1 cellular context compared by ENCODE assay signal in the genomic region with DNA sequence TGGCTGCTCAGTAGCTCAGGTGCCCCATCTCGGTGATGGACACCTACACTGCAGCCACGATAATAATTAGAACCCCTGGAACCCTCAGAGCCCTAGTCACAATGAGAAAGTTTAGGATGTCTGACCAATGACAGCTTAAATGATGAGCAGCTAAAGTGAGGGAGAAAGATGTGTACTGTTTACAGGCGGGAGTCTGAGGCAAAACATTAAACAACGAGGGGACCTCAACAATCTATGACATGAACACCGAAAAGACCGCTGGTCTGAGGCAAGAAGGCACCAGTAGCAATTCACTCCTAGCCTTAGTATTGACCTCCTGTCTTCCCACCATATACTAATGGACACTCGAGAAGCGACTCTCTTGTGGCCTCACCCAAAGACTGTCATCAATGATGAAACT.
TF ChIP-seq lines count a peak whose summit lies in the region.

No MANE protein-coding gene starts in this region.

TF ChIP-seq in WTC11, 78 proteins besides CTCF, POLR2A, EP300 and RAD21 (continued from another document):
- TF ChIP-seq, protein P1, sequence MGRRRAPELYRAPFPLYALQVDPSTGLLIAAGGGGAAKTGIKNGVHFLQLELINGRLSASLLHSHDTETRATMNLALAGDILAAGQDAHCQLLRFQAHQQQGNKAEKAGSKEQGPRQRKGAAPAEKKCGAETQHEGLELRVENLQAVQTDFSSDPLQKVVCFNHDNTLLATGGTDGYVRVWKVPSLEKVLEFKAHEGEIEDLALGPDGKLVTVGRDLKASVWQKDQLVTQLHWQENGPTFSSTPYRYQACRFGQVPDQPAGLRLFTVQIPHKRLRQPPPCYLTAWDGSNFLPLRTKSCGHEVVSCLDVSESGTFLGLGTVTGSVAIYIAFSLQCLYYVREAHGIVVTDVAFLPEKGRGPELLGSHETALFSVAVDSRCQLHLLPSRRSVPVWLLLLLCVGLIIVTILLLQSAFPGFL (CRISPR knock-in tag; IDR thresholded peaks at IDR 0.05; ENCODE audit: borderline replicate concordance) = no peak
- TF ChIP-seq HMGA2 (CRISPR knock-in tag; IDR thresholded peaks at IDR 0.05) (no peak), ZNF232 (CRISPR knock-in tag; IDR thresholded peaks at IDR 0.05) (no peak), ATF1 (CRISPR knock-in tag; IDR thresholded peaks at IDR 0.05) (no peak), NFE2L1 (CRISPR knock-in tag; IDR thresholded peaks at IDR 0.05) (no peak), CBFB (CRISPR knock-in tag; IDR thresholded peaks at IDR 0.05; ENCODE audit: low read depth) (no peak), TP53 (CRISPR knock-in tag; IDR thresholded peaks at IDR 0.05) (no peak), ZNF219 (CRISPR knock-in tag; IDR thresholded peaks at IDR 0.05; ENCODE audit: borderline replicate concordance) (no peak)
- TF ChIP-seq, protein P2, sequence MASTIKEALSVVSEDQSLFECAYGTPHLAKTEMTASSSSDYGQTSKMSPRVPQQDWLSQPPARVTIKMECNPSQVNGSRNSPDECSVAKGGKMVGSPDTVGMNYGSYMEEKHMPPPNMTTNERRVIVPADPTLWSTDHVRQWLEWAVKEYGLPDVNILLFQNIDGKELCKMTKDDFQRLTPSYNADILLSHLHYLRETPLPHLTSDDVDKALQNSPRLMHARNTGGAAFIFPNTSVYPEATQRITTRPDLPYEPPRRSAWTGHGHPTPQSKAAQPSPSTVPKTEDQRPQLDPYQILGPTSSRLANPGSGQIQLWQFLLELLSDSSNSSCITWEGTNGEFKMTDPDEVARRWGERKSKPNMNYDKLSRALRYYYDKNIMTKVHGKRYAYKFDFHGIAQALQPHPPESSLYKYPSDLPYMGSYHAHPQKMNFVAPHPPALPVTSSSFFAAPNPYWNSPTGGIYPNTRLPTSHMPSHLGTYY (CRISPR knock-in tag; IDR thresholded peaks at IDR 0.05) = no peak
- TF ChIP-seq, protein P3, sequence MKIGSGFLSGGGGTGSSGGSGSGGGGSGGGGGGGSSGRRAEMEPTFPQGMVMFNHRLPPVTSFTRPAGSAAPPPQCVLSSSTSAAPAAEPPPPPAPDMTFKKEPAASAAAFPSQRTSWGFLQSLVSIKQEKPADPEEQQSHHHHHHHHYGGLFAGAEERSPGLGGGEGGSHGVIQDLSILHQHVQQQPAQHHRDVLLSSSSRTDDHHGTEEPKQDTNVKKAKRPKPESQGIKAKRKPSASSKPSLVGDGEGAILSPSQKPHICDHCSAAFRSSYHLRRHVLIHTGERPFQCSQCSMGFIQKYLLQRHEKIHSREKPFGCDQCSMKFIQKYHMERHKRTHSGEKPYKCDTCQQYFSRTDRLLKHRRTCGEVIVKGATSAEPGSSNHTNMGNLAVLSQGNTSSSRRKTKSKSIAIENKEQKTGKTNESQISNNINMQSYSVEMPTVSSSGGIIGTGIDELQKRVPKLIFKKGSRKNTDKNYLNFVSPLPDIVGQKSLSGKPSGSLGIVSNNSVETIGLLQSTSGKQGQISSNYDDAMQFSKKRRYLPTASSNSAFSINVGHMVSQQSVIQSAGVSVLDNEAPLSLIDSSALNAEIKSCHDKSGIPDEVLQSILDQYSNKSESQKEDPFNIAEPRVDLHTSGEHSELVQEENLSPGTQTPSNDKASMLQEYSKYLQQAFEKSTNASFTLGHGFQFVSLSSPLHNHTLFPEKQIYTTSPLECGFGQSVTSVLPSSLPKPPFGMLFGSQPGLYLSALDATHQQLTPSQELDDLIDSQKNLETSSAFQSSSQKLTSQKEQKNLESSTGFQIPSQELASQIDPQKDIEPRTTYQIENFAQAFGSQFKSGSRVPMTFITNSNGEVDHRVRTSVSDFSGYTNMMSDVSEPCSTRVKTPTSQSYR (CRISPR knock-in tag; IDR thresholded peaks at IDR 0.05) = no peak
- TF ChIP-seq, protein P4, sequence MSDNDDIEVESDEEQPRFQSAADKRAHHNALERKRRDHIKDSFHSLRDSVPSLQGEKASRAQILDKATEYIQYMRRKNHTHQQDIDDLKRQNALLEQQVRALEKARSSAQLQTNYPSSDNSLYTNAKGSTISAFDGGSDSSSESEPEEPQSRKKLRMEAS (CRISPR knock-in tag; IDR thresholded peaks at IDR 0.05) = no peak
- TF ChIP-seq, protein P5, sequence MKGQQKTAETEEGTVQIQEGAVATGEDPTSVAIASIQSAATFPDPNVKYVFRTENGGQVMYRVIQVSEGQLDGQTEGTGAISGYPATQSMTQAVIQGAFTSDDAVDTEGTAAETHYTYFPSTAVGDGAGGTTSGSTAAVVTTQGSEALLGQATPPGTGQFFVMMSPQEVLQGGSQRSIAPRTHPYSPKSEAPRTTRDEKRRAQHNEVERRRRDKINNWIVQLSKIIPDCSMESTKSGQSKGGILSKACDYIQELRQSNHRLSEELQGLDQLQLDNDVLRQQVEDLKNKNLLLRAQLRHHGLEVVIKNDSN (CRISPR knock-in tag; IDR thresholded peaks at IDR 0.05) = no peak
- TF ChIP-seq, protein P6, sequence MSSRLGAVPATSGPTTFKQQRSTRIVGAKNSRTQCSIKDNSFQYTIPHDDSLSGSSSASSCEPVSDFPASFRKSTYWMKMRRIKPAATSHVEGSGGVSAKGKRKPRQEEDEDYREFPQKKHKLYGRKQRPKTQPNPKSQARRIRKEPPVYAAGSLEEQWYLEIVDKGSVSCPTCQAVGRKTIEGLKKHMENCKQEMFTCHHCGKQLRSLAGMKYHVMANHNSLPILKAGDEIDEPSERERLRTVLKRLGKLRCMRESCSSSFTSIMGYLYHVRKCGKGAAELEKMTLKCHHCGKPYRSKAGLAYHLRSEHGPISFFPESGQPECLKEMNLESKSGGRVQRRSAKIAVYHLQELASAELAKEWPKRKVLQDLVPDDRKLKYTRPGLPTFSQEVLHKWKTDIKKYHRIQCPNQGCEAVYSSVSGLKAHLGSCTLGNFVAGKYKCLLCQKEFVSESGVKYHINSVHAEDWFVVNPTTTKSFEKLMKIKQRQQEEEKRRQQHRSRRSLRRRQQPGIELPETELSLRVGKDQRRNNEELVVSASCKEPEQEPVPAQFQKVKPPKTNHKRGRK (CRISPR knock-in tag; IDR thresholded peaks at IDR 0.05; ENCODE audit: borderline replicate concordance) = no peak
- TF ChIP-seq, protein P7, sequence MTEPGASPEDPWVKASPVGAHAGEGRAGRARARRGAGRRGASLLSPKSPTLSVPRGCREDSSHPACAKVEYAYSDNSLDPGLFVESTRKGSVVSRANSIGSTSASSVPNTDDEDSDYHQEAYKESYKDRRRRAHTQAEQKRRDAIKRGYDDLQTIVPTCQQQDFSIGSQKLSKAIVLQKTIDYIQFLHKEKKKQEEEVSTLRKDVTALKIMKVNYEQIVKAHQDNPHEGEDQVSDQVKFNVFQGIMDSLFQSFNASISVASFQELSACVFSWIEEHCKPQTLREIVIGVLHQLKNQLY (CRISPR knock-in tag; IDR thresholded peaks at IDR 0.05) = no peak
